ENCODE assay signal across 8 cellular contexts in genomic region chr5:50601576-50601975, GRCh38.
DNase-seq lines count a peak whose midpoint lies in the region; ATAC-seq lines count a peak whose summit lies in the region.
"Not testable (repeated sequence)": the region's sequence is repeated elsewhere in the genome, so short reads cannot be mapped to it uniquely, and the experiment has no call there.

No MANE protein-coding gene starts in this region.

- in situ Hi-C loops in Caki2 (cut with HindIII; ENCODE audit: low pct_unique_long_range_greater_than_20kb, low sequenced_read_pairs): not testable (repeated sequence)

- H3K9me3 Mint-ChIP-seq in activated CD4-positive, alpha-beta memory T cell treated with anti-CD3 and anti-CD28 coated beads for 36 hours: peaks cover 20% of the 10 kb centered on the region
- peaks cover 14% of the 10 kb centered on the region for H3K9me3 Mint-ChIP-seq in activated naive CD4-positive, alpha-beta T cell treated with anti-CD3 and anti-CD28 coated beads for 36 hours

- peaks cover 10% of the 10 kb centered on the region for H3K4me1 Mint-ChIP-seq in activated CD4-positive, alpha-beta memory T cell treated with anti-CD3 and anti-CD28 coated beads for 36 hours (ENCODE audit: low read depth)
- peaks cover 13% of the 10 kb centered on the region for H3K4me1 Mint-ChIP-seq in activated naive CD4-positive, alpha-beta T cell treated with anti-CD3 and anti-CD28 coated beads for 36 hours (ENCODE audit: low read depth)

- H3K4me3 ChIP-seq in right cardiac atrium (ENCODE audit: low read length): not testable (repeated sequence)

- H3K36me3 Mint-ChIP-seq in activated CD4-positive, alpha-beta memory T cell treated with anti-CD3 and anti-CD28 coated beads for 36 hours; activated naive CD4-positive, alpha-beta T cell treated with anti-CD3 and anti-CD28 coated beads for 36 hours (ENCODE audit: low read depth): not testable (repeated sequence)

- CTCF ChIA-PET in activated CD4-positive, alpha-beta memory T cell treated with anti-CD3 and anti-CD28 coated beads for 36 hours (lab: Charles Lee); activated naive CD4-positive, alpha-beta T cell treated with anti-CD3 and anti-CD28 coated beads for 36 hours (lab: Charles Lee): not testable (repeated sequence)

- DNase-seq in Caki2 (ENCODE audit: low read depth) (peak; percentile 60), HT-29 (ENCODE audit: low spot score) (peak; percentile 77), NCI-H2029 treated with DMSO at 0.1 percent for 48 hours (lab: John Stamatoyannopoulos, UW) (peak; percentile 50), SW480 (ENCODE audit: low spot score) (peak; percentile 15), right cardiac atrium (peak in 2 of 3 donors; percentile 12 to 20)
- peak; percentile 53 for DNase-seq in activated CD4-positive, alpha-beta memory T cell treated with anti-CD3 and anti-CD28 coated beads for 36 hours
- peak; percentile 41 for DNase-seq in activated naive CD4-positive, alpha-beta T cell treated with anti-CD3 and anti-CD28 coated beads for 36 hours
- DNase-seq in stimulated activated naive CD4-positive, alpha-beta T cell (lab: John Stamatoyannopoulos, UW): peak in 4 of 6 experiments; percentile 9 to 61 (median 36)

- POLR2A ChIA-PET in activated CD4-positive, alpha-beta memory T cell treated with anti-CD3 and anti-CD28 coated beads for 36 hours (lab: Charles Lee): not testable (repeated sequence)

- WGBS in right cardiac atrium: 75% methylated on average over 7 of the region's 7 CpGs

- H3K4me3 Mint-ChIP-seq in activated CD4-positive, alpha-beta memory T cell treated with anti-CD3 and anti-CD28 coated beads for 36 hours; activated naive CD4-positive, alpha-beta T cell treated with anti-CD3 and anti-CD28 coated beads for 36 hours: not testable (repeated sequence)

- not testable (repeated sequence) for H3K27ac ChIP-seq in right cardiac atrium (ENCODE audit: low read length)

- intact Hi-C loops in activated CD4-positive, alpha-beta memory T cell treated with anti-CD3 and anti-CD28 coated beads for 36 hours (cut with micrococcal nuclease); activated naive CD4-positive, alpha-beta T cell treated with anti-CD3 and anti-CD28 coated beads for 36 hours (cut with micrococcal nuclease); right cardiac atrium (cut with DNase I): not testable (repeated sequence)

- H3K27ac Mint-ChIP-seq in activated CD4-positive, alpha-beta memory T cell treated with anti-CD3 and anti-CD28 coated beads for 36 hours; activated naive CD4-positive, alpha-beta T cell treated with anti-CD3 and anti-CD28 coated beads for 36 hours: not testable (repeated sequence)

- not testable (repeated sequence) for H3K9me3 ChIP-seq in right cardiac atrium (ENCODE audit: control insufficient read depth, low read length)

- H3K4me1 ChIP-seq in right cardiac atrium (ENCODE audit: control insufficient read depth, insufficient read depth, low read length): not testable (repeated sequence)

- not testable (repeated sequence) for H3K27me3 Mint-ChIP-seq in activated CD4-positive, alpha-beta memory T cell treated with anti-CD3 and anti-CD28 coated beads for 36 hours; activated naive CD4-positive, alpha-beta T cell treated with anti-CD3 and anti-CD28 coated beads for 36 hours (ENCODE audit: low read depth)

- H3K27me3 ChIP-seq in right cardiac atrium (ENCODE audit: control insufficient read depth, insufficient read depth): not testable (repeated sequence)

- ATAC-seq in right cardiac atrium: not testable (repeated sequence)

Comparison
In these comparisons a context has a peak if more than half of its experiments do, and no peak if none do; other contexts are left out.
1. DNase-seq: peak in every context shown above with its lines; median percentile 77 in HT-29; 60 in Caki2; 53 in activated CD4-positive, alpha-beta memory T cell treated with anti-CD3 and anti-CD28 coated beads for 36 hours; 50 in NCI-H2029 treated with DMSO at 0.1 percent for 48 hours; 41 in activated naive CD4-positive, alpha-beta T cell treated with anti-CD3 and anti-CD28 coated beads for 36 hours; 36 in stimulated activated naive CD4-positive, alpha-beta T cell; 16 in right cardiac atrium; 15 in SW480.